ENCODE assay signal across 1 cellular context in genomic region chr6:168050861-168051586, GRCh38.
TF ChIP-seq lines count a peak whose summit lies in the region.

No MANE protein-coding gene starts in this region.

TF ChIP-seq in K562, 482 proteins besides CTCF, POLR2A, EP300 and RAD21:
- no peak for TF ChIP-seq ZNF717 (CRISPR knock-in tag; IDR thresholded peaks at IDR 0.05)
- TF ChIP-seq MLX (CRISPR knock-in tag; conservative IDR thresholded peaks at IDR 0.05), result no peak
- TF ChIP-seq HMGN3 (IDR thresholded peaks at IDR 0.05; ENCODE audit: borderline replicate concordance, extremely low read depth, insufficient read length, low read depth, low read length), result no peak
- TF ChIP-seq ID3 (CRISPR knock-in tag; IDR thresholded peaks at IDR 0.05), result no peak
- no peak for TF ChIP-seq ID3 (tag; IDR thresholded peaks at IDR 0.05)
- no peak for TF ChIP-seq RBM15 (IDR thresholded peaks at IDR 0.05; ENCODE audit: insufficient read depth, low read length)
- TF ChIP-seq TAF1 (IDR thresholded peaks at IDR 0.05; ENCODE audit: control insufficient read depth, extremely low read depth, insufficient read depth, low read length, severe bottlenecking), result no peak
- TF ChIP-seq DPF2 (IDR thresholded peaks at IDR 0.05), result no peak
- TF ChIP-seq E2F3 (CRISPR knock-in tag; IDR thresholded peaks at IDR 0.05), result no peak
